Comparison of ENCODE assay signal across 10 cellular contexts in genomic region chr2:118122768-118123335, GRCh38. TPM values are rescaled to one million over a fixed set of nuclear protein-coding genes. Genes with fewer than 3 reads are reported as not detected.
A peak's percentile ranks its signal among the peaks of the same experiment; 100 is the strongest.
DNase-seq lines count a peak whose midpoint lies in the region; ATAC-seq, FAIRE-seq and TF ChIP-seq lines count a peak whose summit lies in the region.
"Had no signal": no experiment of that assay in that cellular context is flagged by ENCODE, and none has a peak within 500 bp of the region (broad histone marks: within the 10 kb centered on the region; RNA-seq: fewer than 3 reads in every experiment).

No MANE protein-coding gene starts in this region.

- no TSS peak for BruUV-seq in HepG2 (replicated peaks; lab: Mats Ljungman, UMichigan)

- intact Hi-C loops in HepG2 (cut with micrococcal nuclease; ENCODE audit: unreplicated experiment): no loop called here

- H3K9me3 ChIP-seq in HepG2 (ENCODE audit: low read length): no peaks in the 10 kb centered on the region
- H3K9me3 ChIP-seq: SJSA1 had no signal

- H3K4me1 ChIP-seq in HepG2 (ENCODE audit: insufficient read depth, low read length): peaks cover 47% of the 10 kb centered on the region

- POLR2A ChIA-PET in HepG2 (lab: Yijun Ruan, JAX): no interaction called here

- TF ChIP-seq POLR2A in HepG2 (IDR thresholded peaks at IDR 0.05; ENCODE audit: insufficient read depth in 1 of 2, low read depth in 2 of 2, low read length in 2 of 2): no peak

- H4K20me1 ChIP-seq in HepG2 (ENCODE audit: insufficient read depth, low read length): peaks cover 4% of the 10 kb centered on the region; the same call in 1 of the 2 replicates

- no peak overlapping the region for H3K27ac ChIP-seq in HepG2 (ENCODE audit: extremely low read length, insufficient read depth, low read length)
- H3K27ac ChIP-seq: SJSA1 had no signal

- no peak overlapping the region for H3K9ac ChIP-seq in HepG2 (ENCODE audit: insufficient read depth, low read depth, low read length)

- DNase-seq in Kasumi-1 (lab: John Stamatoyannopoulos, UW) (peak; percentile 57 to 71), HepG2 (ENCODE audit: low spot score) (no peak), NCI-H1694 (lab: John Stamatoyannopoulos, UW) (no peak), activated gamma-delta T cell (lab: John Stamatoyannopoulos, UW) (no peak), inferior parietal cortex (ENCODE audit: extremely low spot score) (no peak), COR-L47 (lab: John Stamatoyannopoulos, UW) (no peak)
- DNase-seq: stimulated activated CD4-positive, alpha-beta T cell treated with anti-CD3 and anti-CD28 coated beads, Interleukin-12 subunit alpha, Interleukin-12 subunit beta, amount 100 ng/mL, for 4 hours had no signal

- CTCF ChIA-PET in HepG2 (lab: Yijun Ruan, JAX; ENCODE audit: low intra/inter-chr PET ratio, low total read pairs): no interaction called here

- ATAC-seq in GM18499 (IDR thresholded peaks at IDR 0.05; ENCODE audit: insufficient read depth, unreplicated experiment): peak; percentile 79
- ATAC-seq in GM21786 (IDR thresholded peaks at IDR 0.05; ENCODE audit: unreplicated experiment): peak; percentile 94
- peak; percentile 49 for ATAC-seq in HepG2

- no peaks in the 10 kb centered on the region; a peak in 1 of 5 replicates for H3K36me3 ChIP-seq in HepG2 (replicated peaks in 1 of 2; ENCODE audit: control insufficient read depth in 1 of 2, insufficient read depth in 2 of 2, low read length in 2 of 2)
- H3K36me3 ChIP-seq: SJSA1 had no signal

- H3K79me2 ChIP-seq in HepG2 (ENCODE audit: insufficient read depth, low read length): no peaks in the 10 kb centered on the region

- TF ChIP-seq RAD21 in HepG2 (CRISPR knock-in tag; IDR thresholded peaks at IDR 0.05): no peak

- no peak overlapping the region for H3K4me3 ChIP-seq in HepG2 (replicated peaks in 1 of 3; ENCODE audit: insufficient read depth in 1 of 3, low read depth in 2 of 3, low read length in 3 of 3)
- H3K4me3 ChIP-seq: SJSA1 had no signal

- WGBS in HepG2 (ENCODE audit: low lambda C conversion rate): 6% methylated on average over 1 of the region's 1 CpG

- no peaks in the 10 kb centered on the region; a peak in 1 of 5 replicates for H3K27me3 ChIP-seq in HepG2 (ENCODE audit: control insufficient read depth in 1 of 2, insufficient read depth in 2 of 2, low read length in 2 of 2)
- H3K27me3 ChIP-seq: SJSA1 had no signal

- peak; percentile 61 for FAIRE-seq in HepG2 (lab: Jason Lieb, UNC)

- H3K4me2 ChIP-seq in HepG2 (ENCODE audit: low read depth, low read length): peak overlapping the region; percentile 1; the same call in 1 of the 2 replicates

- no peak for TF ChIP-seq CTCF in HepG2 (CRISPR knock-in tag; IDR thresholded peaks at IDR 0.05)

- in situ Hi-C loops in HepG2 (cut with HindIII; ENCODE audit: extremely low pct_ligation_motif_present, low pct_unique_long_range_greater_than_20kb): no loop called here

- H2AFZ ChIP-seq in HepG2 (ENCODE audit: low read length): no peak overlapping the region

- TF ChIP-seq EP300 in HepG2 (IDR thresholded peaks at IDR 0.05; ENCODE audit: low read depth in 2 of 2, low read length in 2 of 2) (no peak), HepG2 (CRISPR knock-in tag; IDR thresholded peaks at IDR 0.05; ENCODE audit: borderline replicate concordance) (no peak)

TF ChIP-seq in HepG2, 621 proteins besides CTCF, POLR2A, EP300 and RAD21 (continues in another document):
- TF ChIP-seq ZC3H13 (CRISPR knock-in tag; IDR thresholded peaks at IDR 0.05): no peak
- no peak for TF ChIP-seq ZNF503 (CRISPR knock-in tag; IDR thresholded peaks at IDR 0.05)
- TF ChIP-seq HNF1B (CRISPR knock-in tag; IDR thresholded peaks at IDR 0.05): peak; percentile 54; the same call in 1 of the 2 replicates
- no peak for TF ChIP-seq SIN3B (IDR thresholded peaks at IDR 0.05; ENCODE audit: low read length)
- no peak for TF ChIP-seq ZNF546 (CRISPR knock-in tag; conservative IDR thresholded peaks at IDR 0.05)
- TF ChIP-seq KMT2A (CRISPR knock-in tag; IDR thresholded peaks at IDR 0.05): no peak
- TF ChIP-seq HDAC2 (CRISPR knock-in tag; IDR thresholded peaks at IDR 0.05): no peak
- TF ChIP-seq KLF15 (CRISPR knock-in tag; IDR thresholded peaks at IDR 0.05; ENCODE audit: borderline replicate concordance): no peak
- no peak for TF ChIP-seq ZNF343 (CRISPR knock-in tag; IDR thresholded peaks at IDR 0.05)
- TF ChIP-seq GTF3A (CRISPR knock-in tag; conservative IDR thresholded peaks at IDR 0.05): no peak
- no peak for TF ChIP-seq MIER2 (CRISPR knock-in tag; IDR thresholded peaks at IDR 0.05)

RNA-seq across cellular contexts. Expression of gene INSIG2, which starts 34.6 kb away (rescaled TPM):
- total RNA-seq in HepG2 (2016; rRNA removed; fragmentation: Illumina TruSeq; extraction: Trizol): 54.6 and 73.5 TPM in 2 replicates
- 42.1 and 49.7 TPM in 2 replicates for total RNA-seq in HepG2 (2016; cell fraction: cytosol; rRNA removed; fragmentation: Illumina TruSeq; extraction: Trizol; ENCODE audit: low read depth)
- total RNA-seq in HepG2 (2016; cell fraction: insoluble cytoplasmic fraction; rRNA removed; fragmentation: Illumina TruSeq; extraction: Trizol): 62.3 and 69.8 TPM in 2 replicates
- total RNA-seq in HepG2 (2016; cell fraction: membrane; rRNA removed; fragmentation: Illumina TruSeq; extraction: Trizol): 63.4 and 67.9 TPM in 2 replicates
- total RNA-seq in HepG2 (2016; cell fraction: nucleus; rRNA removed; fragmentation: Illumina TruSeq; extraction: Trizol): 85.3 and 102 TPM in 2 replicates
- 316 and 481 TPM in 2 replicates for polyA plus RNA-seq in HepG2 (2011; rRNA removed)
- 173 and 253 TPM in 2 replicates for polyA plus RNA-seq in HepG2 (2011; cell fraction: cytosol; rRNA removed)
- polyA plus RNA-seq in HepG2 (2011; cell fraction: nucleus; rRNA removed): 137 and 144 TPM in 2 replicates
- polyA plus RNA-seq in HepG2 (2012): 326 and 528 TPM in 2 replicates
- polyA plus RNA-seq in HepG2 (2016; cell fraction: cytosol; fragmentation: Illumina TruSeq; extraction: Trizol; ENCODE audit: low read depth): 54.6 and 62.8 TPM in 2 replicates
- 59.5 and 66.9 TPM in 2 replicates for polyA plus RNA-seq in HepG2 (2016; cell fraction: insoluble cytoplasmic fraction; fragmentation: Illumina TruSeq; extraction: Trizol; ENCODE audit: low read depth)
- polyA plus RNA-seq in HepG2 (2016; cell fraction: membrane; fragmentation: Illumina TruSeq; extraction: Trizol; ENCODE audit: low read depth): 65.7 and 73.3 TPM in 2 replicates
- 147 and 181 TPM in 2 replicates for polyA plus RNA-seq in HepG2 (2016; cell fraction: nucleus; fragmentation: Illumina TruSeq; extraction: Trizol; ENCODE audit: insufficient read depth, low read depth)
- polyA minus RNA-seq in HepG2 (2011; rRNA and poly(A)+ RNA removed; ENCODE audit: low replicate concordance): 1.5 and 94.5 TPM in 2 replicates
- polyA minus RNA-seq in HepG2 (2011; cell fraction: cytosol; rRNA and poly(A)+ RNA removed): 66.4 and 81.9 TPM in 2 replicates
- polyA minus RNA-seq in HepG2 (2011; cell fraction: nucleus; rRNA and poly(A)+ RNA removed): 257 and 299 TPM in 2 replicates

Comparison
In these comparisons a context has a peak if more than half of its experiments do, and no peak if none do; other contexts are left out.
1. DNase-seq: peak in Kasumi-1 (2 of 2); none in HepG2 (single experiment), NCI-H1694 (single experiment), activated gamma-delta T cell (single experiment), inferior parietal cortex (single experiment) and COR-L47 (single experiment).
2. Peak in every context shown above with its lines, with median percentiles within 50 percentile points of each other: ATAC-seq.